In genomic region chr2:2238726-2239269, GRCh38 we compare ENCODE assay signal across 17 cellular contexts.
DNase-seq lines count a peak whose midpoint lies in the region; ATAC-seq and TF ChIP-seq lines count a peak whose summit lies in the region.
"Had no signal": no experiment of that assay in that cellular context is flagged by ENCODE, and none has a peak within 500 bp of the region (broad histone marks: within the 10 kb centered on the region; RNA-seq: fewer than 3 reads in every experiment).

No MANE protein-coding gene starts in this region.

- intact Hi-C loops in cardiac septum (cut with DNase I) (no loop called here), Right ventricle myocardium inferior (cut with DNase I) (loop anchor here (10.0 kb wide), 1 partner anchor 314 kb away; no protein-coding TSS in a partner anchor), mammary epithelial cell (cut with micrococcal nuclease) (no loop called here)

- no peaks in the 10 kb centered on the region for H3K36me3 ChIP-seq in mammary epithelial cell (ENCODE audit: insufficient read depth, low read length)
- no peaks in the 10 kb centered on the region for H3K36me3 ChIP-seq in effector memory CD4-positive, alpha-beta T cell (ENCODE audit: control insufficient read depth, insufficient read depth, low read length)

- WGBS in mammary epithelial cell (ENCODE audit: low coverage, missing lambda C conversion rate) = 36% methylated on average over 6 of the region's 6 CpGs

- H3K27ac ChIP-seq in mammary epithelial cell (ENCODE audit: insufficient read depth, low read depth, low read length) = no peak overlapping the region
- no peak overlapping the region for H3K27ac ChIP-seq in effector memory CD4-positive, alpha-beta T cell (ENCODE audit: insufficient read depth, low read length, poor library complexity, severe bottlenecking)
- H3K27ac ChIP-seq: A549, SK-N-MC had no signal

- H3K4me1 ChIP-seq in mammary epithelial cell (ENCODE audit: insufficient read depth, low read length) = no peaks in the 10 kb centered on the region
- H3K4me1 ChIP-seq in effector memory CD4-positive, alpha-beta T cell (ENCODE audit: control insufficient read depth, insufficient read depth, low read length, poor library complexity, severe bottlenecking) = no peaks in the 10 kb centered on the region
- H3K4me1 ChIP-seq: A549, Caco-2 had no signal

- DNase-seq in cardiac septum (ENCODE audit: low spot score) (peak; percentile 38), Right ventricle myocardium inferior (ENCODE audit: missing footprints) (no peak), NCI-H2029 (lab: John Stamatoyannopoulos, UW) (peak; percentile 70), NCI-H510A treated with DMSO at 0.1 percent for 48 hours (lab: John Stamatoyannopoulos, UW) (peak; percentile 66), cerebellum (ENCODE audit: low spot score) (no peak), mammary epithelial cell (no peak)
- DNase-seq in effector memory CD4-positive, alpha-beta T cell = no peak
- DNase-seq: Caco-2, GDM1, HFFc6, MV-4-11, NCI-H1930, NCI-H524, PC-3, T-cell had no signal

- no TSS peak for BruUV-seq in mammary epithelial cell (replicated peaks; lab: Mats Ljungman, UMichigan)

- CTCF ChIA-PET in mammary epithelial cell (lab: Charles Lee; ENCODE audit: low non-redundant PET) = no interaction called here

- H2AFZ ChIP-seq in mammary epithelial cell (ENCODE audit: low read depth, low read length) = no peak overlapping the region

- no peak overlapping the region for H3K4me3 ChIP-seq in mammary epithelial cell (replicated peaks in 1 of 3; ENCODE audit: insufficient read depth in 1 of 3, low read depth in 2 of 3, low read length in 3 of 3)
- H3K4me3 ChIP-seq in effector memory CD4-positive, alpha-beta T cell (ENCODE audit: insufficient read depth, low read depth, low read length, poor library complexity, severe bottlenecking) = no peak overlapping the region
- H3K4me3 ChIP-seq: A549, SK-N-MC had no signal

- no peak overlapping the region for H3K9ac ChIP-seq in mammary epithelial cell (ENCODE audit: insufficient read depth, low read length)

- no peaks in the 10 kb centered on the region for H3K79me2 ChIP-seq in mammary epithelial cell (ENCODE audit: insufficient read depth, low read length)

- in situ Hi-C loops in mammary epithelial cell (cut with MboI; ENCODE audit: low sequenced_read_pairs in 2 of 2) = no loop called here

- no peak for TF ChIP-seq CTCF in mammary epithelial cell (conservative IDR thresholded peaks at IDR 0.05 in 1 of 2, IDR thresholded peaks at IDR 0.05 in 1 of 2; ENCODE audit: extremely low read depth in 1 of 2, insufficient read depth in 1 of 2, low read depth in 1 of 2, low read length in 2 of 2)

- ATAC-seq in Right ventricle myocardium inferior = no peak
- ATAC-seq: A549, PC-3, T-cell had no signal

- H3K9me3 ChIP-seq in mammary epithelial cell (replicated peaks; ENCODE audit: insufficient read depth, low read length) = peaks cover 5% of the 10 kb centered on the region
- H3K9me3 ChIP-seq in effector memory CD4-positive, alpha-beta T cell (ENCODE audit: control insufficient read depth, low read length) = no peaks in the 10 kb centered on the region
- H3K9me3 ChIP-seq: A549, Caco-2 had no signal

- dilution Hi-C loops in mammary epithelial cell (cut with HindIII; ENCODE audit: low sequenced_read_pairs) = no loop called here

- H4K20me1 ChIP-seq in mammary epithelial cell (ENCODE audit: insufficient read depth, low read length) = no peaks in the 10 kb centered on the region

- no peak overlapping the region for H3K4me2 ChIP-seq in mammary epithelial cell (ENCODE audit: insufficient read depth, low read depth, low read length)
- H3K4me2 ChIP-seq: A549 had no signal

- H3K27me3 ChIP-seq in mammary epithelial cell (ENCODE audit: insufficient read depth, low read length) = no peaks in the 10 kb centered on the region
- no peaks in the 10 kb centered on the region for H3K27me3 ChIP-seq in effector memory CD4-positive, alpha-beta T cell (replicated peaks; ENCODE audit: control insufficient read depth, insufficient read depth, low read length, poor library complexity, severe bottlenecking)

Comparison
In these comparisons a context has a peak if more than half of its experiments do, and no peak if none do; other contexts are left out.
1. DNase-seq: peak in cardiac septum (single experiment), NCI-H2029 (single experiment) and NCI-H510A treated with DMSO at 0.1 percent for 48 hours (single experiment); none in Right ventricle myocardium inferior (single experiment), cerebellum (single experiment), mammary epithelial cell (single experiment) and effector memory CD4-positive, alpha-beta T cell (0 of 3).